ENCODE assay signal across 14 cellular contexts in the genomic region with DNA sequence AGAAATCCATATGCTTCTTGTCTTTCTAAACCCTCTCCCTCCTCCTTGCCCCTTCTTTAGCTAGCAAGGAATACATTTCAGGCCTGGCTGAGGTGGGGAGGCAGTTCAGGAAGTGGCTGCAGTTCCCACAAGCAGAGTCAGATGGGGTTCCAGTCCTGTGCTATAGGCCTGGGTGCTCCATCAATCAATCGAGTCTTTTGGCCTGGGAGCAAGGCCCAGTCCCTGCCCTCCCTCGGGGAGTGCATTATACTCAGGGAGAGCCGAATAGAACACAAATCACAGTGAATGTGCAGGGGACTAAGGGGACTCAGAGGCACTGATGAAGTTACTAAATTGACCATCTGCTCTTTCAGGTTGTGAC. TPM values are rescaled to one million over a fixed set of nuclear protein-coding genes. Genes with fewer than 3 reads are reported as not detected.
DNase-seq lines count a peak whose midpoint lies in the region; ATAC-seq and TF ChIP-seq lines count a peak whose summit lies in the region.
"Had no signal": no experiment of that assay in that cellular context is flagged by ENCODE, and none has a peak within 500 bp of the region (broad histone marks: within the 10 kb centered on the region; RNA-seq: fewer than 3 reads in every experiment).

No MANE protein-coding gene starts in this region.

- H3K4me3 ChIP-seq in BJ (ENCODE audit: low read depth, low read length) = no peak overlapping the region
- H3K4me3 ChIP-seq in CD8-positive, alpha-beta T cell (ENCODE audit: low read depth, low read length) = peak overlapping the region; percentile 8
- peak overlapping the region; percentile 45 for H3K4me3 ChIP-seq in naive thymus-derived CD4-positive, alpha-beta T cell (ENCODE audit: low read length)
- H3K4me3 ChIP-seq: lung, SJSA1, uterus had no signal

- no peaks in the 10 kb centered on the region for H3K36me3 ChIP-seq in BJ (ENCODE audit: control insufficient read depth, insufficient read depth, low read length)
- no peaks in the 10 kb centered on the region for H3K36me3 ChIP-seq in CD8-positive, alpha-beta T cell (ENCODE audit: insufficient read depth, low read length)
- no peaks in the 10 kb centered on the region for H3K36me3 ChIP-seq in naive thymus-derived CD4-positive, alpha-beta T cell (ENCODE audit: control insufficient read depth in 2 of 3, insufficient read depth in 3 of 3, low read length in 3 of 3)
- H3K36me3 ChIP-seq: SJSA1, uterus, WERI-Rb-1 had no signal

- POLR2A ChIA-PET in BJ (lab: Charles Lee) = no interaction called here
- POLR2A ChIA-PET in CD8-positive, alpha-beta T cell (lab: Charles Lee) = interaction anchor here (1.2 to 1.7 kb wide), 3 partner anchors 52 to 155 kb away, joined by 4 read pairs; a partner anchor contains a TSS
- POLR2A ChIA-PET in T-cell (lab: Charles Lee) = no interaction called here
- POLR2A ChIA-PET in naive thymus-derived CD4-positive, alpha-beta T cell (lab: Charles Lee) = interaction anchor here (1.6 to 2.8 kb wide), 3 partner anchors 13 to 52 kb away, joined by 3 to 14 read pairs (median 5); no protein-coding TSS in a partner anchor

- no peaks in the 10 kb centered on the region for H3K36me3 Mint-ChIP-seq in CD8-positive, alpha-beta T cell
- H3K36me3 Mint-ChIP-seq in T-cell = no peaks in the 10 kb centered on the region
- no peaks in the 10 kb centered on the region for H3K36me3 Mint-ChIP-seq in naive thymus-derived CD4-positive, alpha-beta T cell

- DNase-seq in BJ (ENCODE audit: low read depth) = no peak
- no peak for DNase-seq in CD8-positive, alpha-beta T cell
- DNase-seq in T-cell = no peak
- no peak for DNase-seq in naive thymus-derived CD4-positive, alpha-beta T cell
- DNase-seq in DMS53 (lab: John Stamatoyannopoulos, UW) = no peak
- DNase-seq in NCI-H510A treated with DMSO at 0.1 percent for 48 hours (lab: John Stamatoyannopoulos, UW) = no peak
- DNase-seq: amniotic stem cell, DMS79 treated with DMSO at 0.1 percent for 48 hours had no signal

- H3K4me1 ChIP-seq in CD8-positive, alpha-beta T cell (ENCODE audit: insufficient read depth, low read length) = peaks cover 70% of the 10 kb centered on the region
- peaks cover 53 to 58% of the 10 kb centered on the region in 2 donors for H3K4me1 ChIP-seq in naive thymus-derived CD4-positive, alpha-beta T cell (ENCODE audit: control insufficient read depth in 2 of 2, insufficient read depth in 2 of 2, low read length in 2 of 2)
- H3K4me1 ChIP-seq: uterus had no signal

- H3K4me3 Mint-ChIP-seq in CD8-positive, alpha-beta T cell = peak overlapping the region; percentile 5
- H3K4me3 Mint-ChIP-seq in T-cell = peak overlapping the region in 1 of 3 donors; percentile 50
- H3K4me3 Mint-ChIP-seq in naive thymus-derived CD4-positive, alpha-beta T cell = peak overlapping the region; percentile 32 to 82 (median 62)

- no peaks in the 10 kb centered on the region for H3K9me3 Mint-ChIP-seq in CD8-positive, alpha-beta T cell
- no peaks in the 10 kb centered on the region for H3K9me3 Mint-ChIP-seq in T-cell
- no peaks in the 10 kb centered on the region for H3K9me3 Mint-ChIP-seq in naive thymus-derived CD4-positive, alpha-beta T cell

- peak overlapping the region; percentile 90 for H3K27ac Mint-ChIP-seq in CD8-positive, alpha-beta T cell
- H3K27ac Mint-ChIP-seq in T-cell = peak overlapping the region; percentile 90 to 94
- H3K27ac Mint-ChIP-seq in naive thymus-derived CD4-positive, alpha-beta T cell = peak overlapping the region; percentile 75 to 98 (median 88)

- no peak for ATAC-seq in CD8-positive, alpha-beta T cell
- ATAC-seq in T-cell (replicated peaks in 1 of 4) (no peak), HG03175 (IDR thresholded peaks at IDR 0.05; ENCODE audit: unreplicated experiment) (no peak), GM21717 (IDR thresholded peaks at IDR 0.05; ENCODE audit: unreplicated experiment) (no peak)
- ATAC-seq in naive thymus-derived CD4-positive, alpha-beta T cell = no peak

- CTCF ChIA-PET in BJ (lab: Yijun Ruan, JAX) (interaction anchor here (0.7 to 7.1 kb wide), 18 partner anchors 9 to 154 kb away, joined by 3 to 39 read pairs (median 3); a partner anchor contains a TSS), T-cell (lab: Charles Lee) (interaction anchor here (0.6 to 1.9 kb wide), 10 partner anchors 13 to 381 kb away, joined by 3 to 14 read pairs (median 4); no protein-coding TSS in a partner anchor)
- CTCF ChIA-PET in CD8-positive, alpha-beta T cell (lab: Charles Lee) = interaction anchor here (0.6 to 6.6 kb wide), 15 partner anchors 13 to 471 kb away, joined by 3 to 40 read pairs (median 6); a partner anchor contains a TSS
- CTCF ChIA-PET in naive thymus-derived CD4-positive, alpha-beta T cell (lab: Charles Lee) = interaction anchor here (0.7 to 3.8 kb wide), 17 partner anchors 9 to 172 kb away, joined by 3 to 32 read pairs (median 4); no protein-coding TSS in a partner anchor

- H3K4me1 Mint-ChIP-seq in CD8-positive, alpha-beta T cell (ENCODE audit: low read depth) = peaks cover 74% of the 10 kb centered on the region
- peaks cover 73 to 77% (median 75%) of the 10 kb centered on the region in 3 donors for H3K4me1 Mint-ChIP-seq in T-cell
- peaks cover 60 to 86% (median 78%) of the 10 kb centered on the region in 7 donors for H3K4me1 Mint-ChIP-seq in naive thymus-derived CD4-positive, alpha-beta T cell

- no peaks in the 10 kb centered on the region for H3K27me3 Mint-ChIP-seq in CD8-positive, alpha-beta T cell (ENCODE audit: low read depth)
- no peaks in the 10 kb centered on the region for H3K27me3 Mint-ChIP-seq in T-cell
- H3K27me3 Mint-ChIP-seq in naive thymus-derived CD4-positive, alpha-beta T cell = no peaks in the 10 kb centered on the region

- H3K27ac ChIP-seq in CD8-positive, alpha-beta T cell (ENCODE audit: low read depth, low read length) = peak overlapping the region; percentile 35
- peak overlapping the region; percentile 54 for H3K27ac ChIP-seq in naive thymus-derived CD4-positive, alpha-beta T cell (ENCODE audit: low read depth, low read length)
- H3K27ac ChIP-seq: SJSA1, uterus, WERI-Rb-1 had no signal

- intact Hi-C loops in CD8-positive, alpha-beta T cell (cut with DNase I, micrococcal nuclease) = loop anchor here (1.0 to 10.0 kb wide), 9 partner anchors 31 to 176 kb away; a partner anchor contains a TSS
- intact Hi-C loops in naive thymus-derived CD4-positive, alpha-beta T cell (cut with micrococcal nuclease) = loop anchor here (1.0 to 5.0 kb wide), 16 partner anchors 31 to 281 kb away; a partner anchor contains a TSS

- no peaks in the 10 kb centered on the region for H3K27me3 ChIP-seq in BJ (ENCODE audit: control insufficient read depth, insufficient read depth, low read length)
- H3K27me3 ChIP-seq in CD8-positive, alpha-beta T cell (ENCODE audit: insufficient read depth, low read length) = no peaks in the 10 kb centered on the region
- H3K27me3 ChIP-seq in naive thymus-derived CD4-positive, alpha-beta T cell (ENCODE audit: control insufficient read depth in 2 of 2, insufficient read depth in 2 of 2, low read length in 2 of 2) = no peaks in the 10 kb centered on the region
- H3K27me3 ChIP-seq: SJSA1, uterus had no signal

- H3K9me3 ChIP-seq in CD8-positive, alpha-beta T cell (ENCODE audit: low read length) = no peaks in the 10 kb centered on the region
- H3K9me3 ChIP-seq in naive thymus-derived CD4-positive, alpha-beta T cell (ENCODE audit: control insufficient read depth in 2 of 3, low read length in 3 of 3) = no peaks in the 10 kb centered on the region
- H3K9me3 ChIP-seq: SJSA1, uterus had no signal

- TF ChIP-seq CTCF in BJ (IDR thresholded peaks at IDR 0.05; ENCODE audit: insufficient read depth, low read depth, low read length) = 0 out of 2 replicates have a peak, but pooled peaks have one; percentile 1
- no peak for TF ChIP-seq CTCF in CD8-positive, alpha-beta T cell (IDR thresholded peaks at IDR 0.05)

RNA-seq across cellular contexts. Expression of a gene that starts 58.0 kb away (rescaled TPM):
- polyA plus RNA-seq in BJ (2011; rRNA removed) = 21.4 and 22.0 TPM in 2 replicates
- polyA minus RNA-seq in BJ (2011; rRNA and poly(A)+ RNA removed) = 76.6 and 84.1 TPM in 2 replicates
- total RNA-seq in CD8-positive, alpha-beta T cell = 100 to 1,000 TPM; 275 to 296 TPM
- total RNA-seq in T-cell = 100 to 1,000 TPM; 153 to 271 (median 182) TPM
- total RNA-seq in naive thymus-derived CD4-positive, alpha-beta T cell = 100 to 1,000 TPM; 121 to 244 (median 172) TPM
- 10 to 100 TPM; 37.8 to 45.7 TPM for polyA plus RNA-seq in naive thymus-derived CD4-positive, alpha-beta T cell

Comparison
In these comparisons a context has a peak if more than half of its experiments do, and no peak if none do; other contexts are left out.
1. POLR2A ChIA-PET loops: an anchor here in CD8-positive, alpha-beta T cell (1.2 to 1.7 kb wide) and naive thymus-derived CD4-positive, alpha-beta T cell (1.6 to 2.8 kb wide); none called in BJ and T-cell.